ENCODE assay signal across 1 cellular context in the genomic region with DNA sequence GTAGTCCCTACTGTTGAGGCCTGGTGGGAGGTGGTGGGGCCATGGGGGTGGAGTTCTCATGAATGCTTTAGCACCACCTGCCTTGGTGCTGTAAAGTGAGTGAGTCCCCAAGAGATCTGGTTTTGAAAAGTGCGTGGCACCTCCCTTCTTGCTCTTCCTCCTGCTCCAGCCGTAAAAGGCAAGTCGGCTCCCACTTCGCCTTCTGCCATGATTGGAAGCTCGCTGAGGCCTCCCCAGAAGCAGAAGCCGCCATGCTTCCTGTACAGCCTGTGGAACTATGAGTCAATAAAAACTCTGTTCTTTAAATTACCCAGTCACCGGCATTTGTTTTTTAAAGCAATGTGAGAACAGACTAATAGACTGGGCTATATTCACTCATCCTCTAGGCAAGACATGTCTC.
TF ChIP-seq lines count a peak whose summit lies in the region.

No MANE protein-coding gene starts in this region.

TF ChIP-seq in HEK293T, 16 proteins besides CTCF, POLR2A, EP300 and RAD21 (continued from another document):
- no peak for TF ChIP-seq NFRKB (IDR thresholded peaks at IDR 0.05)
- no peak for TF ChIP-seq SP1 (IDR thresholded peaks at IDR 0.05)
- TF ChIP-seq ZNF384 (IDR thresholded peaks at IDR 0.05): no peak
- no peak for TF ChIP-seq BHLHE40 (IDR thresholded peaks at IDR 0.05; ENCODE audit: borderline replicate concordance)
- TF ChIP-seq FOXK2 (IDR thresholded peaks at IDR 0.05): no peak
- TF ChIP-seq, protein P1, sequence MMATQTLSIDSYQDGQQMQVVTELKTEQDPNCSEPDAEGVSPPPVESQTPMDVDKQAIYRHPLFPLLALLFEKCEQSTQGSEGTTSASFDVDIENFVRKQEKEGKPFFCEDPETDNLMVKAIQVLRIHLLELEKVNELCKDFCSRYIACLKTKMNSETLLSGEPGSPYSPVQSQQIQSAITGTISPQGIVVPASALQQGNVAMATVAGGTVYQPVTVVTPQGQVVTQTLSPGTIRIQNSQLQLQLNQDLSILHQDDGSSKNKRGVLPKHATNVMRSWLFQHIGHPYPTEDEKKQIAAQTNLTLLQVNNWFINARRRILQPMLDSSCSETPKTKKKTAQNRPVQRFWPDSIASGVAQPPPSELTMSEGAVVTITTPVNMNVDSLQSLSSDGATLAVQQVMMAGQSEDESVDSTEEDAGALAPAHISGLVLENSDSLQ (IDR thresholded peaks at IDR 0.05): no peak
- TF ChIP-seq TARDBP (IDR thresholded peaks at IDR 0.05): no peak
- no peak for TF ChIP-seq SUZ12 (IDR thresholded peaks at IDR 0.05)
- TF ChIP-seq LEF1 (IDR thresholded peaks at IDR 0.05; ENCODE audit: borderline replicate concordance): no peak
